ENCODE assay signal across 23 cellular contexts in genomic region chr1:96863449-96863848, GRCh38.
A peak's percentile ranks its signal among the peaks of the same experiment; 100 is the strongest.
DNase-seq lines count a peak whose midpoint lies in the region; ATAC-seq and TF ChIP-seq lines count a peak whose summit lies in the region.
"Had no signal": no experiment of that assay in that cellular context is flagged by ENCODE, and none has a peak within 500 bp of the region (broad histone marks: within the 10 kb centered on the region; RNA-seq: fewer than 3 reads in every experiment).

No MANE protein-coding gene starts in this region.

- POLR2A ChIA-PET in PC-3 (lab: Charles Lee; ENCODE audit: unreplicated experiment): no interaction called here

- 84 to 89% (median 86%) methylated on average over 5 of the region's 5 CpGs for WGBS in ovary, 3 donors

- H3K4me3 Mint-ChIP-seq in stimulated activated naive CD8-positive, alpha-beta T cell treated with anti-CD3 and anti-CD28 coated beads, Interleukin-15, amount 100 ng/mL, for 72 hours: no peak overlapping the region
- H3K4me3 Mint-ChIP-seq: CD4-positive, CD25-positive, alpha-beta regulatory T cell had no signal

- H3F3A ChIP-seq in PC-3 (ENCODE audit: low read length, unreplicated experiment): no peaks in the 10 kb centered on the region

- no peaks in the 10 kb centered on the region for H3K9me2 ChIP-seq in PC-3 (replicated peaks; ENCODE audit: low read length)

- H3K36me3 ChIP-seq in PC-3 (ENCODE audit: low read depth, low read length) (no peaks in the 10 kb centered on the region), ovary (no peaks in the 10 kb centered on the region)
- H3K36me3 ChIP-seq: BE2C, MG63, Peyer's patch, SJCRH30 had no signal

- CTCF ChIA-PET in PC-3 (lab: Charles Lee): no interaction called here

- no TSS peak for BruUV-seq in PC-3 (replicated peaks; lab: Mats Ljungman, UMichigan)

- H2AFZ ChIP-seq in PC-3 (ENCODE audit: low read length): no peak overlapping the region

- H3K27ac ChIP-seq in C4-2B (peak overlapping the region; percentile 16; the same call in 1 of the 2 replicates), PC-3 (ENCODE audit: low read length) (no peak overlapping the region), ovary (no peak overlapping the region)
- H3K27ac ChIP-seq: A549, Peyer's patch, SJCRH30 had no signal

- no peak for TF ChIP-seq CTCF in C4-2B (conservative IDR thresholded peaks at IDR 0.05)
- no peak for TF ChIP-seq CTCF in PC-3 (conservative IDR thresholded peaks at IDR 0.05; ENCODE audit: low read depth, low read length)
- TF ChIP-seq CTCF in fibroblast of mammary gland (conservative IDR thresholded peaks at IDR 0.05; ENCODE audit: control insufficient read depth, insufficient read depth, low read depth, low read length): no peak
- no peak for TF ChIP-seq CTCF in ovary (IDR thresholded peaks at IDR 0.05)

- no peak overlapping the region for H3K27ac Mint-ChIP-seq in stimulated activated naive CD8-positive, alpha-beta T cell treated with anti-CD3 and anti-CD28 coated beads, Interleukin-15, amount 100 ng/mL, for 72 hours

- no peak for TF ChIP-seq EP300 in ovary (IDR thresholded peaks at IDR 0.05)

- no peaks in the 10 kb centered on the region for H3K4me1 Mint-ChIP-seq in stimulated activated naive CD8-positive, alpha-beta T cell treated with anti-CD3 and anti-CD28 coated beads, Interleukin-15, amount 100 ng/mL, for 72 hours
- H3K4me1 Mint-ChIP-seq: CD4-positive, CD25-positive, alpha-beta regulatory T cell had no signal

- peaks cover 12% of the 10 kb centered on the region for H3K27me3 Mint-ChIP-seq in stimulated activated naive CD8-positive, alpha-beta T cell treated with anti-CD3 and anti-CD28 coated beads, Interleukin-15, amount 100 ng/mL, for 72 hours

- H3K4me3 ChIP-seq in PC-3 (ENCODE audit: low read length) (no peak overlapping the region), fibroblast of mammary gland (ENCODE audit: control insufficient read depth, low read depth, low read length) (no peak overlapping the region), ovary (no peak overlapping the region)
- H3K4me3 ChIP-seq: A549, GM12878, K562, MG63, Peyer's patch, SJCRH30 had no signal

- peak; percentile 35 for ATAC-seq in PC-3
- no peak for ATAC-seq in stimulated activated naive CD8-positive, alpha-beta T cell treated with anti-CD3 and anti-CD28 coated beads, Interleukin-15, amount 100 ng/mL, for 72 hours
- ATAC-seq: A549, GM12878, K562 had no signal

- peaks cover 11 to 29% of the 10 kb centered on the region in 2 donors for H3K9me3 Mint-ChIP-seq in stimulated activated naive CD8-positive, alpha-beta T cell treated with anti-CD3 and anti-CD28 coated beads, Interleukin-15, amount 100 ng/mL, for 72 hours

- H3K4me1 ChIP-seq in PC-3 (ENCODE audit: insufficient read depth, low read length): peaks cover 4% of the 10 kb centered on the region
- no peaks in the 10 kb centered on the region for H3K4me1 ChIP-seq in ovary (ENCODE audit: insufficient read depth)
- H3K4me1 ChIP-seq: BE2C, Peyer's patch, SJCRH30 had no signal

- no peaks in the 10 kb centered on the region for H3K79me2 ChIP-seq in PC-3 (ENCODE audit: low read length)

- H3K9me3 ChIP-seq in PC-3 (ENCODE audit: low read length) (no peaks in the 10 kb centered on the region), ovary (no peaks in the 10 kb centered on the region)
- H3K9me3 ChIP-seq: A549, BE2C, MG63, Peyer's patch, SJCRH30 had no signal

- intact Hi-C loops in PC-3 (cut with micrococcal nuclease): no loop called here
- intact Hi-C loops in posterior vena cava (cut with DNase I): no loop called here
- intact Hi-C loops in ovary (cut with DNase I): no loop called here

- H3K4me2 ChIP-seq in PC-3 (ENCODE audit: low read length): no peak overlapping the region
- H3K4me2 ChIP-seq: A549 had no signal

- DNase-seq in PC-3 (peak; percentile 16), fibroblast of mammary gland (ENCODE audit: low read depth) (peak; percentile 76), posterior vena cava (ENCODE audit: low spot score) (peak; percentile 48), kidney tubule cell (ENCODE audit: low spot score) (no peak), ovary (no peak)
- no peak for DNase-seq in stimulated activated naive CD8-positive, alpha-beta T cell treated with anti-CD3 and anti-CD28 coated beads, Interleukin-15, amount 100 ng/mL, for 72 hours
- DNase-seq: BE2C; CD4-positive, CD25-positive, alpha-beta regulatory T cell; DND-41; H7; MG63; NCI-H1105; NCI-H146; NCI-H2029 treated with DMSO at 0.1 percent for 48 hours; NCI-H2171; NCI-H524 treated with DMSO at 0.1 percent for 48 hours; NCI-H82; Peyer's patch; SJCRH30 had no signal

- no peak for TF ChIP-seq POLR2A in ovary (IDR thresholded peaks at IDR 0.05)

- H3K27me3 ChIP-seq in PC-3 (ENCODE audit: low read length) (no peaks in the 10 kb centered on the region), ovary (no peaks in the 10 kb centered on the region)
- H3K27me3 ChIP-seq: BE2C, MG63, Peyer's patch, SJCRH30 had no signal

- no peaks in the 10 kb centered on the region for H4K20me1 ChIP-seq in PC-3 (ENCODE audit: low read length)

- no peak overlapping the region for H3K9ac ChIP-seq in PC-3 (ENCODE audit: low read length)

Comparison
In these comparisons a context has a peak if more than half of its experiments do, and no peak if none do; other contexts are left out.
1. DNase-seq: peak in PC-3 (single experiment), fibroblast of mammary gland (single experiment) and posterior vena cava (single experiment); none in stimulated activated naive CD8-positive, alpha-beta T cell treated with anti-CD3 and anti-CD28 coated beads, Interleukin-15, amount 100 ng/mL, for 72 hours (0 of 2), kidney tubule cell (single experiment) and ovary (0 of 5).